ENCODE assay signal across 9 cellular contexts in the genomic region with DNA sequence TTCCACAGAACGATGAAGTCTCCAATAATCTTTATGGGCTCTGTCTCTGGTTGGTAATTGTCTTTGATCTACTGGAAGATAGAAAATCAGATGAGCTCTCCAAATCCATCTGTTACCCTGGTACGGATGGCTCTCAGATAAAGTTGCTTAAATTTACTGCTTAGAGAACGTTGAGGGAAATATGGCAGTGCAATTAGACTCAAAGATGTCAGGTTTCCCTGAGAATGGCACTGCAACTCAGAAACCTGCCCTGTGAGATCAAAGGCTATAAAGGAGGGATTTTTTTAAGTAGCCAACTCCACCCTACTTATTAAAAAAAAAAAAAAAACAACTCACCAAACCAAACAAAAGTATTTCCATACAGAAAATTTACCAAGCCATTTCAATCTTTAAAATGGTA. TPM values are rescaled to one million over a fixed set of nuclear protein-coding genes. Genes with fewer than 3 reads are reported as not detected.
A peak's percentile ranks its signal among the peaks of the same experiment; 100 is the strongest.
DNase-seq lines count a peak whose midpoint lies in the region; ATAC-seq, FAIRE-seq and TF ChIP-seq lines count a peak whose summit lies in the region.
"Had no signal": no experiment of that assay in that cellular context is flagged by ENCODE, and none has a peak within 500 bp of the region (broad histone marks: within the 10 kb centered on the region; RNA-seq: fewer than 3 reads in every experiment).

No MANE protein-coding gene starts in this region.

- intact Hi-C loops in PC-3 (cut with micrococcal nuclease): no loop called here

- no peaks in the 10 kb centered on the region for H3K9me2 ChIP-seq in DOHH2 (replicated peaks; ENCODE audit: control insufficient read depth, low read length)
- H3K9me2 ChIP-seq in PC-3 (replicated peaks; ENCODE audit: low read length): no peaks in the 10 kb centered on the region

- TSS peak; percentile 89 for BruUV-seq in PC-3 (replicated peaks; lab: Mats Ljungman, UMichigan)

- H3K27ac Mint-ChIP-seq in effector memory CD8-positive, alpha-beta T cell: peak overlapping the region; percentile 99
- H3K27ac Mint-ChIP-seq in glutamatergic neuron (ENCODE audit: unreplicated experiment): no peak overlapping the region

- WGBS in small intestine, 3 donors: 10 to 31% (median 24%) methylated on average over 3 of the region's 3 CpGs

- H3K27ac ChIP-seq in DOHH2 (ENCODE audit: low read depth, low read length) (peak overlapping the region; percentile 54), PC-3 (ENCODE audit: low read length) (peak overlapping the region; percentile 74), small intestine (ENCODE audit: low read depth in 1 of 2, low read length in 1 of 2) (peak overlapping the region; percentile 24 to 76)
- H3K27ac ChIP-seq: SK-N-MC had no signal

- peaks cover 84% of the 10 kb centered on the region for H3K4me1 ChIP-seq in DOHH2 (ENCODE audit: control insufficient read depth, low read length)
- peaks cover 34% of the 10 kb centered on the region for H3K4me1 ChIP-seq in PC-3 (ENCODE audit: insufficient read depth, low read length)
- H3K4me1 ChIP-seq in small intestine (ENCODE audit: control insufficient read depth in 2 of 2, insufficient read depth in 1 of 2, low read depth in 1 of 2, low read length in 1 of 2): peaks cover 5 to 21% of the 10 kb centered on the region in 2 donors

- peak overlapping the region; percentile 83 for H3K4me2 ChIP-seq in DOHH2 (ENCODE audit: low read length)
- H3K4me2 ChIP-seq in PC-3 (ENCODE audit: low read length): peak overlapping the region; percentile 83

- no peaks in the 10 kb centered on the region for H4K20me1 ChIP-seq in DOHH2 (ENCODE audit: control insufficient read depth, insufficient read depth, low read depth, low read length)
- no peaks in the 10 kb centered on the region for H4K20me1 ChIP-seq in PC-3 (ENCODE audit: low read length)

- no peak for ATAC-seq in PC-3
- no peak for ATAC-seq in effector memory CD8-positive, alpha-beta T cell (replicated peaks)
- ATAC-seq in HG02571 (IDR thresholded peaks at IDR 0.05; ENCODE audit: unreplicated experiment): no peak
- no peak for ATAC-seq in HG02973 (IDR thresholded peaks at IDR 0.05; ENCODE audit: unreplicated experiment)
- ATAC-seq in GM19463 (IDR thresholded peaks at IDR 0.05; ENCODE audit: unreplicated experiment): no peak

- H3K9me3 ChIP-seq in DOHH2 (ENCODE audit: control insufficient read depth, insufficient read depth, low read length): no peaks in the 10 kb centered on the region
- no peaks in the 10 kb centered on the region for H3K9me3 ChIP-seq in PC-3 (ENCODE audit: low read length)
- H3K9me3 ChIP-seq in small intestine (ENCODE audit: control insufficient read depth, low read depth): no peaks in the 10 kb centered on the region

- H3K27me3 ChIP-seq in DOHH2 (ENCODE audit: control insufficient read depth, low read length) (no peaks in the 10 kb centered on the region), PC-3 (ENCODE audit: low read length) (no peaks in the 10 kb centered on the region), small intestine (ENCODE audit: control insufficient read depth in 2 of 2, insufficient read depth in 2 of 2, low read length in 2 of 2) (no peaks in the 10 kb centered on the region)

- H3K27me3 Mint-ChIP-seq in effector memory CD8-positive, alpha-beta T cell: no peaks in the 10 kb centered on the region
- peaks cover 2% of the 10 kb centered on the region for H3K27me3 Mint-ChIP-seq in glutamatergic neuron (ENCODE audit: unreplicated experiment)

- FAIRE-seq in small intestine (lab: Jason Lieb, UNC): no peak

- peak overlapping the region; percentile 91 for H3K4me3 Mint-ChIP-seq in effector memory CD8-positive, alpha-beta T cell
- no peak overlapping the region for H3K4me3 Mint-ChIP-seq in glutamatergic neuron (ENCODE audit: unreplicated experiment)

- H3K4me3 ChIP-seq in DOHH2 (ENCODE audit: low read length) (peak overlapping the region; percentile 75; the same call in 1 of the 2 replicates), PC-3 (ENCODE audit: low read length) (peak overlapping the region; percentile 66), small intestine (ENCODE audit: low read depth in 1 of 2, low read length in 2 of 2) (no peak overlapping the region)

- peaks cover 29% of the 10 kb centered on the region for H3K79me2 ChIP-seq in DOHH2 (ENCODE audit: control insufficient read depth, low read length)
- H3K79me2 ChIP-seq in PC-3 (ENCODE audit: low read length): peaks cover 19% of the 10 kb centered on the region; the same call in 1 of the 2 replicates

- peaks cover 43 to 54% of the 10 kb centered on the region in 2 donors for H3K4me1 Mint-ChIP-seq in effector memory CD8-positive, alpha-beta T cell (ENCODE audit: low read depth in 2 of 2)
- H3K4me1 Mint-ChIP-seq in glutamatergic neuron (ENCODE audit: low read depth, unreplicated experiment): peaks cover 6% of the 10 kb centered on the region

- peaks cover 60% of the 10 kb centered on the region for H3K36me3 Mint-ChIP-seq in effector memory CD8-positive, alpha-beta T cell (ENCODE audit: insufficient read depth)
- no peaks in the 10 kb centered on the region for H3K36me3 Mint-ChIP-seq in glutamatergic neuron (ENCODE audit: unreplicated experiment)

- TF ChIP-seq CTCF in DOHH2 (IDR thresholded peaks at IDR 0.05; ENCODE audit: low read depth, low read length, poor library complexity, severe bottlenecking) (no peak), PC-3 (conservative IDR thresholded peaks at IDR 0.05; ENCODE audit: low read depth, low read length) (no peak), glutamatergic neuron (IDR thresholded peaks at IDR 0.05; ENCODE audit: partially characterized antibody, unreplicated experiment) (no peak)

- H3K36me3 ChIP-seq in DOHH2 (ENCODE audit: control insufficient read depth, low read length) (no peaks in the 10 kb centered on the region; the same call in 1 of the 2 replicates), PC-3 (ENCODE audit: low read depth, low read length) (no peaks in the 10 kb centered on the region), small intestine (ENCODE audit: control insufficient read depth in 2 of 2, insufficient read depth in 2 of 2, low read length in 2 of 2) (no peaks in the 10 kb centered on the region)

- POLR2A ChIA-PET in PC-3 (lab: Charles Lee; ENCODE audit: unreplicated experiment): interaction anchor here (0.7 kb wide), 1 partner anchor 1539 kb away, joined by 6 read pairs; no protein-coding TSS in a partner anchor

- peak overlapping the region; percentile 68 for H3K9ac ChIP-seq in PC-3 (ENCODE audit: low read length)

- H3K9me3 Mint-ChIP-seq in effector memory CD8-positive, alpha-beta T cell: no peaks in the 10 kb centered on the region
- H3K9me3 Mint-ChIP-seq in glutamatergic neuron (ENCODE audit: unreplicated experiment): peaks cover 4% of the 10 kb centered on the region

- peaks cover 14% of the 10 kb centered on the region for H3F3A ChIP-seq in DOHH2 (ENCODE audit: control insufficient read depth, insufficient read depth)
- H3F3A ChIP-seq in PC-3 (ENCODE audit: low read length, unreplicated experiment): no peaks in the 10 kb centered on the region

- CTCF ChIA-PET in PC-3 (lab: Charles Lee): no interaction called here

- DNase-seq in PC-3 (no peak), small intestine (peak; percentile 44), glutamatergic neuron (no peak)
- DNase-seq in effector memory CD8-positive, alpha-beta T cell: no peak

- H2AFZ ChIP-seq in PC-3 (ENCODE audit: low read length): no peak overlapping the region

RNA-seq across cellular contexts. Expression of a gene that starts 0.8 kb away (rescaled TPM):
- total RNA-seq in PC-3 (2014; rRNA removed) (3.9 and 4.2 TPM in 2 replicates), glutamatergic neuron (ENCODE audit: unreplicated experiment) (not detected)
- 10 to 100 TPM; 25.6 to 49.0 (median 32.4) TPM for polyA plus RNA-seq in small intestine

RNA-seq across cellular contexts. Expression of a gene that starts 30.5 kb away (rescaled TPM):
- total RNA-seq in PC-3 (2014; rRNA removed) (36.1 and 42.6 TPM in 2 replicates), glutamatergic neuron (ENCODE audit: unreplicated experiment) (44.8 TPM)
- 10 to 100 TPM; 22.1 to 38.5 (median 28.9) TPM for polyA plus RNA-seq in small intestine

Comparison
In these comparisons a context has a peak if more than half of its experiments do, and no peak if none do; other contexts are left out.
1. H3K4me3 ChIP-seq: peak in DOHH2 (single experiment) and PC-3 (single experiment); none in small intestine (0 of 2).
2. Peak in every context shown above with its lines, with median percentiles within 50 percentile points of each other: H3K27ac ChIP-seq.